ENCODE assay signal across 18 cellular contexts in genomic region chr18:35683021-35683420, GRCh38.
A peak's percentile ranks its signal among the peaks of the same experiment; 100 is the strongest.
DNase-seq lines count a peak whose midpoint lies in the region; FAIRE-seq lines count a peak whose summit lies in the region.
"Had no signal": no experiment of that assay in that cellular context is flagged by ENCODE, and none has a peak within 500 bp of the region (broad histone marks: within the 10 kb centered on the region; RNA-seq: fewer than 3 reads in every experiment).

No MANE protein-coding gene starts in this region.

- H3K4me1 ChIP-seq in adipocyte (ENCODE audit: control insufficient read depth, insufficient read depth, low read length), result peaks cover 20% of the 10 kb centered on the region
- no peaks in the 10 kb centered on the region for H3K4me1 ChIP-seq in CD4-positive, alpha-beta memory T cell (ENCODE audit: insufficient read depth, low read length)
- H3K4me1 ChIP-seq: BE2C, SJCRH30 had no signal

- no peaks in the 10 kb centered on the region for H3K9me3 ChIP-seq in adipocyte (ENCODE audit: control insufficient read depth, low read length)
- no peaks in the 10 kb centered on the region for H3K9me3 ChIP-seq in CD4-positive, alpha-beta memory T cell (ENCODE audit: control insufficient read depth in 1 of 2, low read length in 2 of 2)
- H3K9me3 ChIP-seq: BE2C, SJCRH30 had no signal

- no peak overlapping the region for H3K4me3 Mint-ChIP-seq in CD4-positive, alpha-beta memory T cell
- H3K4me3 Mint-ChIP-seq: CD8-positive, alpha-beta T cell; H9; IgD-negative memory B cell had no signal

- DNase-seq in GM04503 (ENCODE audit: low read depth) (peak; percentile 11), adipocyte (ENCODE audit: low read depth) (peak; percentile 42), foreskin melanocyte (peak; percentile 85), skeletal muscle cell (ENCODE audit: low read depth) (peak; percentile 31), RCC 7860 (ENCODE audit: low spot score) (no peak), SW480 (ENCODE audit: low spot score) (no peak)
- no peak for DNase-seq in stimulated activated CD4-positive, alpha-beta T cell treated with anti-CD3 and anti-CD28 coated beads, Interleukin-12 subunit alpha, Interleukin-12 subunit beta, amount 100 ng/mL, for 4 hours
- no peak for DNase-seq in CD4-positive, alpha-beta memory T cell
- DNase-seq: BE2C; CD8-positive, alpha-beta T cell; DMS 273 treated with DMSO at 0.1 percent for 48 hours; H9; NCI-H1436 treated with DMSO at 0.1 percent for 48 hours; NCI-H2081; NCI-H2227 treated with DMSO at 0.1 percent for 48 hours; SJCRH30 had no signal

- CTCF ChIA-PET in CD4-positive, alpha-beta memory T cell (lab: Charles Lee; ENCODE audit: partially characterized antibody), result no interaction called here

- H3K27ac Mint-ChIP-seq in CD4-positive, alpha-beta memory T cell, result no peak overlapping the region
- H3K27ac Mint-ChIP-seq: CD8-positive, alpha-beta T cell; IgD-negative memory B cell had no signal

- FAIRE-seq in RCC 7860 (lab: Jason Lieb, UNC), result no peak

- POLR2A ChIA-PET in CD4-positive, alpha-beta memory T cell (lab: Charles Lee; ENCODE audit: partially characterized antibody), result no interaction called here

- no peak overlapping the region for H3K27ac ChIP-seq in CD4-positive, alpha-beta memory T cell (ENCODE audit: low read depth, low read length)
- H3K27ac ChIP-seq: RWPE1, SJCRH30 had no signal

- H3K9me3 Mint-ChIP-seq in CD4-positive, alpha-beta memory T cell, result no peaks in the 10 kb centered on the region
- H3K9me3 Mint-ChIP-seq: CD8-positive, alpha-beta T cell; H9; IgD-negative memory B cell had no signal

- H3K27me3 Mint-ChIP-seq in CD4-positive, alpha-beta memory T cell, result no peaks in the 10 kb centered on the region
- H3K27me3 Mint-ChIP-seq: IgD-negative memory B cell had no signal

- H3K27me3 ChIP-seq in adipocyte (replicated peaks; ENCODE audit: control insufficient read depth, insufficient read depth, low read length), result no peaks in the 10 kb centered on the region
- no peaks in the 10 kb centered on the region for H3K27me3 ChIP-seq in CD4-positive, alpha-beta memory T cell (ENCODE audit: insufficient read depth, low read length)
- H3K27me3 ChIP-seq: BE2C, SJCRH30 had no signal

- no peaks in the 10 kb centered on the region for H3K4me1 Mint-ChIP-seq in CD4-positive, alpha-beta memory T cell

- peaks cover 36% of the 10 kb centered on the region for H3K36me3 ChIP-seq in adipocyte (ENCODE audit: control insufficient read depth, insufficient read depth, low read length, severe bottlenecking)
- H3K36me3 ChIP-seq in CD4-positive, alpha-beta memory T cell (ENCODE audit: insufficient read depth, low read length), result no peaks in the 10 kb centered on the region
- H3K36me3 ChIP-seq: BE2C, SJCRH30 had no signal

- no peak overlapping the region for H3K9ac ChIP-seq in adipocyte (ENCODE audit: low read length)

- intact Hi-C loops in CD4-positive, alpha-beta memory T cell (cut with micrococcal nuclease), result no loop called here

- peaks cover 29 to 47% of the 10 kb centered on the region in 2 donors for H3K36me3 Mint-ChIP-seq in CD4-positive, alpha-beta memory T cell

- H3K4me3 ChIP-seq in adipocyte (ENCODE audit: low read length) (no peak overlapping the region), skeletal muscle cell (ENCODE audit: low read depth, low read length) (no peak overlapping the region)
- no peak overlapping the region for H3K4me3 ChIP-seq in CD4-positive, alpha-beta memory T cell (ENCODE audit: low read length in 2 of 2)
- H3K4me3 ChIP-seq: SJCRH30 had no signal

Comparison
In these comparisons a context has a peak if more than half of its experiments do, and no peak if none do; other contexts are left out.
1. DNase-seq: peak in GM04503 (single experiment), adipocyte (single experiment), foreskin melanocyte (single experiment) and skeletal muscle cell (single experiment); none in stimulated activated CD4-positive, alpha-beta T cell treated with anti-CD3 and anti-CD28 coated beads, Interleukin-12 subunit alpha, Interleukin-12 subunit beta, amount 100 ng/mL, for 4 hours (single experiment), RCC 7860 (single experiment), CD4-positive, alpha-beta memory T cell (0 of 5) and SW480 (single experiment).